27 cellular contexts compared by ENCODE assay signal in genomic region chr2:222848862-222849261, GRCh38.
"Had no signal": no experiment of that assay in that cellular context is flagged by ENCODE, and none has a peak within 500 bp of the region (broad histone marks: within the 10 kb centered on the region; RNA-seq: fewer than 3 reads in every experiment).

No MANE protein-coding gene starts in this region.

- H3K27ac Mint-ChIP-seq: endodermal cell; naive thymus-derived CD4-positive, alpha-beta T cell; nephron; neural progenitor cell; stimulated activated naive CD8-positive, alpha-beta T cell treated with anti-CD3 and anti-CD28 coated beads, Interleukin-15, amount 100 ng/mL, for 72 hours had no signal

- H3K27me3 ChIP-seq: esophagus muscularis mucosa, foreskin keratinocyte, heart right ventricle, neural progenitor cell, thyroid gland had no signal

- H3K4me2 ChIP-seq: neural progenitor cell, smooth muscle cell had no signal

- ATAC-seq: naive thymus-derived CD4-positive, alpha-beta T cell; sciatic nerve; stimulated activated naive CD8-positive, alpha-beta T cell treated with anti-CD3 and anti-CD28 coated beads, Interleukin-15, amount 100 ng/mL, for 72 hours had no signal

- H2AFZ ChIP-seq: neural progenitor cell, parathyroid adenoma had no signal

- H3K9me3 ChIP-seq: esophagus muscularis mucosa, heart right ventricle, thyroid gland had no signal

- FAIRE-seq: colon had no signal

- H3K36me3 Mint-ChIP-seq: naive thymus-derived CD4-positive, alpha-beta T cell; neural progenitor cell had no signal

- H3K9ac ChIP-seq: neural progenitor cell, parathyroid adenoma had no signal

- H3K79me2 ChIP-seq: parathyroid adenoma had no signal

- H3K27ac ChIP-seq: esophagus muscularis mucosa, heart right ventricle, neural progenitor cell, parathyroid adenoma, thyroid gland had no signal

- H3K4me3 ChIP-seq: esophagus muscularis mucosa, heart right ventricle, lung, neural progenitor cell, smooth muscle cell, thyroid gland had no signal

- H3K27me3 Mint-ChIP-seq: progenitor cell of endocrine pancreas had no signal

- H3K4me3 Mint-ChIP-seq: endodermal cell; naive thymus-derived CD4-positive, alpha-beta T cell; nephron; neural progenitor cell; stimulated activated naive CD8-positive, alpha-beta T cell treated with anti-CD3 and anti-CD28 coated beads, Interleukin-15, amount 100 ng/mL, for 72 hours had no signal

- H3K9me3 Mint-ChIP-seq: endodermal cell; nephron; neural progenitor cell; stimulated activated naive CD8-positive, alpha-beta T cell treated with anti-CD3 and anti-CD28 coated beads, Interleukin-15, amount 100 ng/mL, for 72 hours had no signal

- H3K36me3 ChIP-seq: esophagus muscularis mucosa, heart right ventricle, neural progenitor cell, thyroid gland had no signal

- H3K4me1 ChIP-seq: esophagus muscularis mucosa, neural progenitor cell, thyroid gland had no signal

- DNase-seq: effector CD8-positive, alpha-beta T cell; endodermal cell; foreskin keratinocyte; glutamatergic neuron; heart right ventricle; hippocampal formation; islet precursor cell; mesenchymal stem cell; midbrain; naive thymus-derived CD4-positive, alpha-beta T cell; stimulated activated CD4-positive, alpha-beta T cell treated with anti-CD3 and anti-CD28 coated beads, Interleukin-12 subunit alpha, Interleukin-12 subunit beta, amount 100 ng/mL, for 4 hours; stimulated activated CD4-positive, alpha-beta T cell treated with anti-CD3 and anti-CD28 coated beads, Interleukin-1b, Interleukin-23, amount 100 ng/mL, for 48 hours; stimulated activated CD4-positive, alpha-beta T cell treated with anti-CD3 and anti-CD28 coated beads, Interleukin-4, amount 100 ng/mL, for 1 hour; stimulated activated CD8-positive, alpha-beta memory T cell treated with anti-CD3 and anti-CD28 coated beads, Interleukin-4, amount 100 ng/mL, for 48 hours; stimulated activated naive CD4-positive, alpha-beta T cell; stimulated activated naive CD8-positive, alpha-beta T cell treated with anti-CD3 and anti-CD28 coated beads, Interleukin-15, amount 100 ng/mL, for 72 hours; thyroid gland; trophoblast cell had no signal

- H3K4me1 Mint-ChIP-seq: nephron; neural progenitor cell; stimulated activated naive CD8-positive, alpha-beta T cell treated with anti-CD3 and anti-CD28 coated beads, Interleukin-15, amount 100 ng/mL, for 72 hours had no signal
